ENCODE assay signal across 8 cellular contexts in genomic region chr18:48222118-48222517, GRCh38.
DNase-seq lines count a peak whose midpoint lies in the region; ATAC-seq and TF ChIP-seq lines count a peak whose summit lies in the region.

No MANE protein-coding gene starts in this region.

- H3K4me3 ChIP-seq in GM12865 (ENCODE audit: low read depth, low read length) (no peak overlapping the region), choroid plexus epithelial cell (ENCODE audit: low read depth, low read length) (no peak overlapping the region), skeletal muscle cell (ENCODE audit: low read depth, low read length) (no peak overlapping the region)

- no peak for TF ChIP-seq CTCF in GM12865 (IDR thresholded peaks at IDR 0.05; ENCODE audit: insufficient read depth, low read depth, low read length, missing control alignments)
- no peak for TF ChIP-seq CTCF in choroid plexus epithelial cell (conservative IDR thresholded peaks at IDR 0.05; ENCODE audit: low read depth, low read length)

- peak; percentile 64 for DNase-seq in GM12865 (ENCODE audit: low read depth)
- DNase-seq in NCI-H460 (ENCODE audit: extremely low read depth, low read depth) = peak; percentile 3
- peak; percentile 82 for DNase-seq in choroid plexus epithelial cell (ENCODE audit: low read depth)
- DNase-seq in skeletal muscle cell (ENCODE audit: low read depth) = peak; percentile 6
- DNase-seq in SK-N-DZ (ENCODE audit: low spot score) = no peak

- ATAC-seq in HG03342 (IDR thresholded peaks at IDR 0.05; ENCODE audit: unreplicated experiment) (peak; percentile 76), HG02852 (IDR thresholded peaks at IDR 0.05; ENCODE audit: unreplicated experiment) (no peak), HG03457 (IDR thresholded peaks at IDR 0.05; ENCODE audit: unreplicated experiment) (no peak)
